In genomic region chr17:29726721-29727252, GRCh38 we compare ENCODE assay signal across 8 cellular contexts.
DNase-seq lines count a peak whose midpoint lies in the region; ATAC-seq and TF ChIP-seq lines count a peak whose summit lies in the region.

No MANE protein-coding gene starts in this region.

- no peak for TF ChIP-seq CTCF in brain microvascular endothelial cell (IDR thresholded peaks at IDR 0.05; ENCODE audit: low read depth, low read length, missing control alignments)

- H3K36me3 Mint-ChIP-seq in natural killer cell treated with Interleukin-12 subunit alpha and Interleukin-12 subunit beta and Interleukin-15 and Interleukin-18, amount 100 ng/mL, for 72 hours = peaks cover 23% of the 10 kb centered on the region

- H3K36me3 ChIP-seq in brain microvascular endothelial cell (replicated peaks) = no peaks in the 10 kb centered on the region

- H3K4me3 ChIP-seq in brain microvascular endothelial cell (ENCODE audit: low read depth, low read length) = no peak overlapping the region

- H3K27me3 Mint-ChIP-seq in natural killer cell treated with Interleukin-12 subunit alpha and Interleukin-12 subunit beta and Interleukin-15 and Interleukin-18, amount 100 ng/mL, for 72 hours = no peaks in the 10 kb centered on the region

- ATAC-seq in natural killer cell treated with Interleukin-12 subunit alpha and Interleukin-12 subunit beta and Interleukin-15 and Interleukin-18, amount 100 ng/mL, for 72 hours = peak; percentile 59 to 79
- ATAC-seq in GM19328 (IDR thresholded peaks at IDR 0.05; ENCODE audit: unreplicated experiment) = no peak

- no peaks in the 10 kb centered on the region for H3K27me3 ChIP-seq in brain microvascular endothelial cell (replicated peaks)

- peak overlapping the region; percentile 68 for H3K4me3 Mint-ChIP-seq in natural killer cell treated with Interleukin-12 subunit alpha and Interleukin-12 subunit beta and Interleukin-15 and Interleukin-18, amount 100 ng/mL, for 72 hours

- in situ Hi-C loops in brain microvascular endothelial cell (cut with HindIII; ENCODE audit: low pct_ligation_motif_present, low sequenced_read_pairs) = no loop called here

- H3K27ac Mint-ChIP-seq in natural killer cell treated with Interleukin-12 subunit alpha and Interleukin-12 subunit beta and Interleukin-15 and Interleukin-18, amount 100 ng/mL, for 72 hours = peak overlapping the region; percentile 79 to 84

- DNase-seq in Daoy (ENCODE audit: low read depth) (peak; percentile 41), MV-4-11 (lab: John Stamatoyannopoulos, UW) (peak; percentile 66), brain microvascular endothelial cell (peak; percentile 60), DMS79 treated with DMSO at 0.1 percent for 48 hours (lab: John Stamatoyannopoulos, UW) (no peak), head of caudate nucleus (no peak)
- no peak for DNase-seq in natural killer cell treated with Interleukin-12 subunit alpha and Interleukin-12 subunit beta and Interleukin-15 and Interleukin-18, amount 100 ng/mL, for 72 hours (ENCODE audit: low spot score)
- no peak for DNase-seq in activated CD4-positive, alpha-beta T cell treated with anti-CD3 and anti-CD28 coated beads, Interleukin-2, amount 50 U/mL, for 48 hours

- H3K9me3 Mint-ChIP-seq in natural killer cell treated with Interleukin-12 subunit alpha and Interleukin-12 subunit beta and Interleukin-15 and Interleukin-18, amount 100 ng/mL, for 72 hours = peaks cover 2% of the 10 kb centered on the region

- H3K4me1 Mint-ChIP-seq in natural killer cell treated with Interleukin-12 subunit alpha and Interleukin-12 subunit beta and Interleukin-15 and Interleukin-18, amount 100 ng/mL, for 72 hours (ENCODE audit: low read depth in 2 of 2) = peaks cover 66 to 77% of the 10 kb centered on the region in 2 donors

- intact Hi-C loops in head of caudate nucleus (cut with DNase I) = no loop called here

- H3K27ac ChIP-seq in brain microvascular endothelial cell = peak overlapping the region; percentile 48

Comparison
In these comparisons a context has a peak if more than half of its experiments do, and no peak if none do; other contexts are left out.
1. DNase-seq: peak in Daoy (single experiment), MV-4-11 (single experiment) and brain microvascular endothelial cell (single experiment); none in natural killer cell treated with Interleukin-12 subunit alpha and Interleukin-12 subunit beta and Interleukin-15 and Interleukin-18, amount 100 ng/mL, for 72 hours (single experiment), DMS79 treated with DMSO at 0.1 percent for 48 hours (single experiment), activated CD4-positive, alpha-beta T cell treated with anti-CD3 and anti-CD28 coated beads, Interleukin-2, amount 50 U/mL, for 48 hours (0 of 2) and head of caudate nucleus (0 of 42).